In genomic region chr12:31303466-31303865, GRCh38 we compare ENCODE assay signal across 21 cellular contexts. TPM values are rescaled to one million over a fixed set of nuclear protein-coding genes. Genes with fewer than 3 reads are reported as not detected.
DNase-seq lines count a peak whose midpoint lies in the region; ATAC-seq and TF ChIP-seq lines count a peak whose summit lies in the region.
"Had no signal": no experiment of that assay in that cellular context is flagged by ENCODE, and none has a peak within 500 bp of the region (broad histone marks: within the 10 kb centered on the region; RNA-seq: fewer than 3 reads in every experiment).

No MANE protein-coding gene starts in this region.

- no peak for ATAC-seq in stimulated activated naive CD8-positive, alpha-beta T cell treated with anti-CD3 and anti-CD28 coated beads, Interleukin-15, amount 100 ng/mL, for 72 hours
- ATAC-seq in WTC11 (no peak), natural killer cell (peak; percentile 84 to 90 (median 90))
- ATAC-seq: GM12878, HepG2 had no signal

- no peak overlapping the region for H3K4me3 ChIP-seq in stomach
- H3K4me3 ChIP-seq: GM12878, PC-9, SJCRH30 had no signal

- no peaks in the 10 kb centered on the region for H3K4me1 ChIP-seq in stomach

- intact Hi-C loops in natural killer cell (cut with micrococcal nuclease) = loop anchor here (1.0 kb wide), 2 partner anchors 14 to 23 kb away; partner anchors contain the start of gene SINHCAF
- intact Hi-C loops in stomach (cut with DNase I; ENCODE audit: low total_unique reads) = no loop called here

- no peaks in the 10 kb centered on the region for H3K9me3 Mint-ChIP-seq in stimulated activated naive CD8-positive, alpha-beta T cell treated with anti-CD3 and anti-CD28 coated beads, Interleukin-15, Interleukin-2, amounts not matched to agents 100 ng/mL and 50 ng/mL, for 24 hours
- no peaks in the 10 kb centered on the region for H3K9me3 Mint-ChIP-seq in stimulated activated naive CD8-positive, alpha-beta T cell treated with anti-CD3 and anti-CD28 coated beads, Interleukin-15, amount 100 ng/mL, for 72 hours
- H3K9me3 Mint-ChIP-seq in WTC11 (no peaks in the 10 kb centered on the region), natural killer cell (no peaks in the 10 kb centered on the region)
- H3K9me3 Mint-ChIP-seq: HFFc6 had no signal

- TF ChIP-seq EP300 in stomach (IDR thresholded peaks at IDR 0.05) = no peak

- H3K27me3 ChIP-seq in stomach = no peaks in the 10 kb centered on the region
- H3K27me3 ChIP-seq: SJCRH30 had no signal

- peaks cover 7 to 41% (median 33%) of the 10 kb centered on the region in 4 donors for H3K36me3 ChIP-seq in stomach

- WGBS in stomach, 5 donors = 90 to 92% (median 91%) methylated on average over 5 of the region's 5 CpGs

- no peak for TF ChIP-seq POLR2A in stomach (IDR thresholded peaks at IDR 0.05)

- H3K27me3 Mint-ChIP-seq in stimulated activated naive CD8-positive, alpha-beta T cell treated with anti-CD3 and anti-CD28 coated beads, Interleukin-15, Interleukin-2, amounts not matched to agents 100 ng/mL and 50 ng/mL, for 24 hours = no peaks in the 10 kb centered on the region
- no peaks in the 10 kb centered on the region for H3K27me3 Mint-ChIP-seq in stimulated activated naive CD8-positive, alpha-beta T cell treated with anti-CD3 and anti-CD28 coated beads, Interleukin-15, amount 100 ng/mL, for 72 hours
- H3K27me3 Mint-ChIP-seq in WTC11 (ENCODE audit: low read depth) = no peaks in the 10 kb centered on the region
- H3K27me3 Mint-ChIP-seq in natural killer cell (ENCODE audit: low read depth in 2 of 2) = no peaks in the 10 kb centered on the region
- H3K27me3 Mint-ChIP-seq: B cell; CD4-positive, CD25-positive, alpha-beta regulatory T cell had no signal

- peaks cover 81% of the 10 kb centered on the region for H3K4me1 Mint-ChIP-seq in stimulated activated naive CD8-positive, alpha-beta T cell treated with anti-CD3 and anti-CD28 coated beads, Interleukin-15, Interleukin-2, amounts not matched to agents 100 ng/mL and 50 ng/mL, for 24 hours (ENCODE audit: low read depth)
- H3K4me1 Mint-ChIP-seq in stimulated activated naive CD8-positive, alpha-beta T cell treated with anti-CD3 and anti-CD28 coated beads, Interleukin-15, amount 100 ng/mL, for 72 hours = peaks cover 58% of the 10 kb centered on the region
- H3K4me1 Mint-ChIP-seq in WTC11 (peaks cover 84% of the 10 kb centered on the region), natural killer cell (peaks cover 46 to 55% of the 10 kb centered on the region in 2 donors)

- POLR2A ChIA-PET in WTC11 (lab: Charles Lee) = no interaction called here

- H3K36me3 Mint-ChIP-seq in stimulated activated naive CD8-positive, alpha-beta T cell treated with anti-CD3 and anti-CD28 coated beads, Interleukin-15, Interleukin-2, amounts not matched to agents 100 ng/mL and 50 ng/mL, for 24 hours (ENCODE audit: low read depth) = peaks cover 80% of the 10 kb centered on the region
- H3K36me3 Mint-ChIP-seq in WTC11 (peaks cover 55% of the 10 kb centered on the region), natural killer cell (no peaks in the 10 kb centered on the region)

- no peak overlapping the region for H3K4me3 Mint-ChIP-seq in stimulated activated naive CD8-positive, alpha-beta T cell treated with anti-CD3 and anti-CD28 coated beads, Interleukin-15, Interleukin-2, amounts not matched to agents 100 ng/mL and 50 ng/mL, for 24 hours
- H3K4me3 Mint-ChIP-seq in stimulated activated naive CD8-positive, alpha-beta T cell treated with anti-CD3 and anti-CD28 coated beads, Interleukin-15, amount 100 ng/mL, for 72 hours = no peak overlapping the region
- H3K4me3 Mint-ChIP-seq in WTC11 (no peak overlapping the region), natural killer cell (peak overlapping the region; percentile 4)
- H3K4me3 Mint-ChIP-seq: B cell; CD4-positive, CD25-positive, alpha-beta regulatory T cell; HFFc6 had no signal

- H3K9me3 ChIP-seq in stomach = no peaks in the 10 kb centered on the region

- DNase-seq in stimulated activated naive CD8-positive, alpha-beta T cell treated with anti-CD3 and anti-CD28 coated beads, Interleukin-15, amount 100 ng/mL, for 72 hours = no peak
- DNase-seq in WTC11 (ENCODE audit: low spot score) (no peak), natural killer cell (peak; percentile 17), AG08395 (ENCODE audit: low spot score) (no peak), NCI-H2107 (lab: John Stamatoyannopoulos, UW) (no peak), stomach (no peak)
- DNase-seq: CD4-positive, CD25-positive, alpha-beta regulatory T cell; DMS79 treated with DMSO at 0.1 percent for 48 hours; HFFc6; NCI-H1048; NCI-H1436 treated with DMSO at 0.1 percent for 48 hours; NCI-H2081; NCI-H510A; NCI-H82; PC-9; SJCRH30 had no signal

- TF ChIP-seq CTCF in WTC11 (IDR thresholded peaks at IDR 0.05) = no peak
- no peak for TF ChIP-seq CTCF in natural killer cell (IDR thresholded peaks at IDR 0.05)
- TF ChIP-seq CTCF in stomach (IDR thresholded peaks at IDR 0.05) = no peak

- CTCF ChIA-PET in WTC11 (lab: Charles Lee) = no interaction called here

- H3K27ac ChIP-seq in stomach = no peak overlapping the region
- H3K27ac ChIP-seq: KMS-11, PC-9, SJCRH30 had no signal

- peak overlapping the region; percentile 33 for H3K27ac Mint-ChIP-seq in stimulated activated naive CD8-positive, alpha-beta T cell treated with anti-CD3 and anti-CD28 coated beads, Interleukin-15, Interleukin-2, amounts not matched to agents 100 ng/mL and 50 ng/mL, for 24 hours
- peak overlapping the region in 1 of 2 donors; percentile 75 for H3K27ac Mint-ChIP-seq in stimulated activated naive CD8-positive, alpha-beta T cell treated with anti-CD3 and anti-CD28 coated beads, Interleukin-15, amount 100 ng/mL, for 72 hours
- H3K27ac Mint-ChIP-seq in WTC11 (peak overlapping the region; percentile 77), natural killer cell (peak overlapping the region; percentile 78 to 81)
- H3K27ac Mint-ChIP-seq: B cell, HFFc6 had no signal

TF ChIP-seq in WTC11, 78 proteins besides CTCF, POLR2A, EP300 and RAD21 (continues in another document):
- TF ChIP-seq ZNF281 (CRISPR knock-in tag; IDR thresholded peaks at IDR 0.05) = no peak
- TF ChIP-seq CREM (CRISPR knock-in tag; IDR thresholded peaks at IDR 0.05) = no peak
- no peak for TF ChIP-seq ZNF232 (CRISPR knock-in tag; IDR thresholded peaks at IDR 0.05)
- TF ChIP-seq SMAD4 (CRISPR knock-in tag; IDR thresholded peaks at IDR 0.05) = no peak
- no peak for TF ChIP-seq CDX4 (CRISPR knock-in tag; IDR thresholded peaks at IDR 0.05; ENCODE audit: borderline replicate concordance)
- no peak for TF ChIP-seq HMGXB4 (CRISPR knock-in tag; IDR thresholded peaks at IDR 0.05)
- no peak for TF ChIP-seq ATF6 (CRISPR knock-in tag; IDR thresholded peaks at IDR 0.05)

RNA-seq across cellular contexts. Expression of gene SINHCAF, which starts 22.5 kb away (rescaled TPM):
- total RNA-seq in WTC11 (2021) (407 to 438 TPM (median 424 TPM) in 3 replicates), natural killer cell (10 to 100 TPM; 40.4 to 55.0 (median 41.0) TPM), stomach (10 to 100 TPM; 17.5 to 93.5 (median 34.5) TPM)
- 10 to 100 TPM; 19.1 to 24.3 (median 20.8) TPM for polyA plus RNA-seq in stomach

Comparison
In these comparisons a context has a peak if more than half of its experiments do, and no peak if none do; other contexts are left out.
1. ATAC-seq: peak in natural killer cell (3 of 3); none in stimulated activated naive CD8-positive, alpha-beta T cell treated with anti-CD3 and anti-CD28 coated beads, Interleukin-15, amount 100 ng/mL, for 72 hours (single experiment) and WTC11 (single experiment).